Comparison of ENCODE assay signal across 22 cellular contexts in the genomic region with DNA sequence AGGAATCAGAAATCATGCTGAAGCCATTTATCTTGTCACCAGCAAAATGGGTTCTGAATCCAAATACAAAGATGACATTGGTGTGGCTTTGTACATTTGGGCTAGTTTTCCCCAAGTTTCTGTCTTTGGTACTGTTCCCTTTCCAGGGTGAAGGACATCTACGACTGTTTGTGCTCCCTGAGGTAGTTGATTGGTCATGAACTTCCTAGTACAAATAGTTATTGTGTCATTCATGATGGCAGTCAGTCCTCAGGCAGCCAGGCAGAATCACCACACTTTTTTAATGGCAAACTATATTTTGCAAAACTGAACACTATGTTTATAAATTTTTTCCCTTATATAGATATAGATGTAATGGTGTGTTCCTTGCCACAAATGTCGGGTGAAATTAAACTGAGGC.
"Had no signal": no experiment of that assay in that cellular context is flagged by ENCODE, and none has a peak within 500 bp of the region (broad histone marks: within the 10 kb centered on the region; RNA-seq: fewer than 3 reads in every experiment).

No MANE protein-coding gene starts in this region.

- H3K27ac ChIP-seq: SK-N-MC, WERI-Rb-1 had no signal

- DNase-seq: activated CD4-positive, alpha-beta memory T cell treated with anti-CD3 and anti-CD28 coated beads, Interleukin-2, amount 10 ng/mL, durations not matched to agents 7 days and 5 days; activated CD4-positive, alpha-beta T cell treated with anti-CD3 and anti-CD28 coated beads for 36 hours; activated CD4-positive, alpha-beta T cell treated with anti-CD3 and anti-CD28 coated beads, Interleukin-2, amount 50 U/mL, for 1 hour; activated effector memory CD4-positive, alpha-beta T cell treated with Interleukin-2 at 50 U/mL for 16 hours; activated naive CD4-positive, alpha-beta T cell; aorta; central memory CD4-positive, alpha-beta T cell; IMR-90; KG1; MG63; NCI-H1092; NCI-H1417; NCI-H1694; NCI-H2029; NCI-H2107; NCI-H2171 treated with DMSO at 0.1 percent for 48 hours; NCI-H226; NCI-H526 treated with DMSO at 0.1 percent for 48 hours; NCI-H82; T-helper 1 cell; WERI-Rb-1 had no signal

- H3K9me3 ChIP-seq: MG63 had no signal

- H3K4me3 ChIP-seq: MG63, SK-N-MC had no signal

- H3K27me3 ChIP-seq: MG63 had no signal

- ATAC-seq: activated CD4-positive, alpha-beta T cell treated with anti-CD3 and anti-CD28 coated beads for 36 hours had no signal
